In genomic region chr6:137043710-137044365, GRCh38 we compare ENCODE assay signal across 8 cellular contexts. TPM values are rescaled to one million over a fixed set of nuclear protein-coding genes. Genes with fewer than 3 reads are reported as not detected.
DNase-seq lines count a peak whose midpoint lies in the region; ATAC-seq, FAIRE-seq and TF ChIP-seq lines count a peak whose summit lies in the region.

No MANE protein-coding gene starts in this region.

- FAIRE-seq in GM12891 (lab: Jason Lieb, UNC) = no peak

- TF ChIP-seq CTCF in AG09309 (IDR thresholded peaks at IDR 0.05; ENCODE audit: control insufficient read depth, insufficient read depth, low read depth, low read length, missing control alignments) (no peak), mucosa of descending colon (IDR thresholded peaks at IDR 0.05) (no peak), vagina (IDR thresholded peaks at IDR 0.05) (no peak)

- peak; percentile 53 for ATAC-seq in mucosa of descending colon

- H3K4me3 ChIP-seq in AG09309 (ENCODE audit: control insufficient read depth, low read depth, low read length) (peak overlapping the region; percentile 87), SJSA1 (peak overlapping the region; percentile 46), mucosa of descending colon (peak overlapping the region; percentile 56), vagina (peak overlapping the region; percentile 63 to 85)

- H3K9me3 ChIP-seq in SJSA1 (replicated peaks) = peaks cover 4% of the 10 kb centered on the region; the same call in 1 of the 2 replicates
- no peaks in the 10 kb centered on the region for H3K9me3 ChIP-seq in mucosa of descending colon
- no peaks in the 10 kb centered on the region for H3K9me3 ChIP-seq in vagina

- H3K27me3 ChIP-seq in SJSA1 (replicated peaks) (peaks cover 48% of the 10 kb centered on the region), vagina (no peaks in the 10 kb centered on the region)

- TF ChIP-seq POLR2A in GM12891 (IDR thresholded peaks at IDR 0.05; ENCODE audit: low read depth, low read length) = no peak
- TF ChIP-seq POLR2A in vagina (IDR thresholded peaks at IDR 0.05) = no peak

- H3K4me1 ChIP-seq in SJSA1 (replicated peaks) (peaks cover 8% of the 10 kb centered on the region), mucosa of descending colon (ENCODE audit: low read depth) (no peaks in the 10 kb centered on the region), vagina (no peaks in the 10 kb centered on the region)

- no peak overlapping the region for H3K27ac ChIP-seq in SJSA1
- H3K27ac ChIP-seq in epithelial cell of prostate = peak overlapping the region; percentile 39
- peak overlapping the region; percentile 82 for H3K27ac ChIP-seq in vagina

- DNase-seq in AG09309 (ENCODE audit: low read depth) (no peak), GM12891 (ENCODE audit: insufficient read length, low spot score) (peak; percentile 16), SJSA1 (ENCODE audit: low read depth in 1 of 2, low spot score in 2 of 2) (peak in 1 of 2 experiments; percentile 32), epithelial cell of prostate (ENCODE audit: low read depth, low spot score) (no peak), mucosa of descending colon (peak in 1 of 3 donors; percentile 54), vagina (ENCODE audit: extremely low spot score in 2 of 2) (no peak), NCI-H1105 treated with DMSO at 0.1 percent for 48 hours (lab: John Stamatoyannopoulos, UW) (no peak)
- no peak for DNase-seq in central memory CD4-positive, alpha-beta T cell

- no peaks in the 10 kb centered on the region for H3K36me3 ChIP-seq in SJSA1
- no peaks in the 10 kb centered on the region for H3K36me3 ChIP-seq in mucosa of descending colon (ENCODE audit: low read depth)
- H3K36me3 ChIP-seq in vagina = no peaks in the 10 kb centered on the region

- intact Hi-C loops in mucosa of descending colon (cut with DNase I, micrococcal nuclease) = no loop called here
- intact Hi-C loops in vagina (cut with DNase I) = no loop called here

TF ChIP-seq in GM12891, 5 proteins besides CTCF, POLR2A, EP300 and RAD21:
- TF ChIP-seq POLR2AphosphoS5 (IDR thresholded peaks at IDR 0.05; ENCODE audit: low read depth, low read length) (no peak), SPI1 (IDR thresholded peaks at IDR 0.05; ENCODE audit: low read depth, low read length) (no peak), PAX5 (IDR thresholded peaks at IDR 0.05; ENCODE audit: insufficient read depth, low read length, severe bottlenecking) (no peak), TAF1 (IDR thresholded peaks at IDR 0.05; ENCODE audit: low read depth, low read length) (no peak), POU2F2 (IDR thresholded peaks at IDR 0.05; ENCODE audit: low read depth, low read length) (no peak)

RNA-seq across cellular contexts. Expression of gene IL20RA, which starts 0.9 kb away (rescaled TPM):
- 0.03 TPM for polyA plus RNA-seq in GM12891 (2012; ENCODE audit: low read depth, missing spikeins)
- total RNA-seq in SJSA1 (2014; rRNA removed; shearing (Covaris generic)) = not detected in 2 replicates
- total RNA-seq in mucosa of descending colon (10 to 100 TPM in 2 of 3 donors, 1 to 10 TPM in 1; 3.2 to 12.2 (median 11.6) TPM), vagina (21.9 TPM)
